10 cellular contexts compared by ENCODE assay signal in genomic region chr3:52408466-52408865, GRCh38. TPM values are rescaled to one million over a fixed set of nuclear protein-coding genes. Genes with fewer than 3 reads are reported as not detected.
A peak's percentile ranks its signal among the peaks of the same experiment; 100 is the strongest.
DNase-seq lines count a peak whose midpoint lies in the region; ATAC-seq and TF ChIP-seq lines count a peak whose summit lies in the region.
"Had no signal": no experiment of that assay in that cellular context is flagged by ENCODE, and none has a peak within 500 bp of the region (broad histone marks: within the 10 kb centered on the region; RNA-seq: fewer than 3 reads in every experiment).

No MANE protein-coding gene starts in this region.

- H3K9ac ChIP-seq in adipocyte (ENCODE audit: low read length) (peak overlapping the region; percentile 99), mesendoderm (ENCODE audit: low read length) (peak overlapping the region; percentile 5)

- H3K4me1 ChIP-seq in adipocyte (ENCODE audit: control insufficient read depth, insufficient read depth, low read length) (peaks cover 33% of the 10 kb centered on the region), mesendoderm (ENCODE audit: control insufficient read depth, low read depth, low read length) (no peaks in the 10 kb centered on the region), upper lobe of right lung (peaks cover 34% of the 10 kb centered on the region)

- no peak for TF ChIP-seq CTCF in upper lobe of right lung (IDR thresholded peaks at IDR 0.05)

- WGBS in mesendoderm (ENCODE audit: extremely low coverage, insufficient coverage, low lambda C conversion rate): no CpG with 5 or more reads among the region's 8 CpGs

- H3K9me3 ChIP-seq in adipocyte (ENCODE audit: control insufficient read depth, low read length) (no peaks in the 10 kb centered on the region), upper lobe of right lung (no peaks in the 10 kb centered on the region)

- intact Hi-C loops in upper lobe of right lung (cut with DNase I): no loop called here

- H3K27ac ChIP-seq in mesendoderm (ENCODE audit: low read depth, low read length): no peak overlapping the region
- peak overlapping the region; percentile 98 for H3K27ac ChIP-seq in upper lobe of right lung

- ATAC-seq in upper lobe of right lung: no peak
- ATAC-seq in GM19395 (IDR thresholded peaks at IDR 0.05; ENCODE audit: unreplicated experiment): no peak

- peaks cover 4% of the 10 kb centered on the region for H3K27me3 Mint-ChIP-seq in activated naive CD4-positive, alpha-beta T cell treated with anti-CD3 and anti-CD28 coated beads, Interleukin-2, amount 10 ng/mL, durations not matched to agents 7 days and 5 days

- H3K9me3 Mint-ChIP-seq in activated naive CD4-positive, alpha-beta T cell treated with anti-CD3 and anti-CD28 coated beads, Interleukin-2, amount 10 ng/mL, durations not matched to agents 7 days and 5 days: no peaks in the 10 kb centered on the region

- no peak overlapping the region for H3K4me2 ChIP-seq in mesendoderm (ENCODE audit: low read length)

- peaks cover 38% of the 10 kb centered on the region for H3K4me1 Mint-ChIP-seq in activated naive CD4-positive, alpha-beta T cell treated with anti-CD3 and anti-CD28 coated beads, Interleukin-2, amount 10 ng/mL, durations not matched to agents 7 days and 5 days

- H4K8ac ChIP-seq in mesendoderm (ENCODE audit: low read depth, low read length): no peak overlapping the region

- H3K18ac ChIP-seq in mesendoderm (ENCODE audit: low read length): no peak overlapping the region

- H3K79me1 ChIP-seq in mesendoderm (ENCODE audit: low read length): peaks cover 13% of the 10 kb centered on the region

- no peak overlapping the region for H2BK5ac ChIP-seq in mesendoderm (ENCODE audit: low read length)

- H3K36me3 Mint-ChIP-seq in activated naive CD4-positive, alpha-beta T cell treated with anti-CD3 and anti-CD28 coated beads, Interleukin-2, amount 10 ng/mL, durations not matched to agents 7 days and 5 days: peaks cover 39% of the 10 kb centered on the region

- H3K36me3 ChIP-seq in adipocyte (ENCODE audit: control insufficient read depth, insufficient read depth, low read length, severe bottlenecking) (peaks cover 48% of the 10 kb centered on the region), mesendoderm (ENCODE audit: control insufficient read depth, insufficient read depth, low read length) (peaks cover 16% of the 10 kb centered on the region), upper lobe of right lung (peaks cover 52% of the 10 kb centered on the region)

- no peak overlapping the region for H3K23ac ChIP-seq in mesendoderm (ENCODE audit: low read length)

- no peak overlapping the region for H2AK5ac ChIP-seq in mesendoderm (ENCODE audit: low read length)

- peaks cover 15% of the 10 kb centered on the region for H3K79me2 ChIP-seq in mesendoderm (ENCODE audit: control insufficient read depth, insufficient read depth, low read length)

- no peaks in the 10 kb centered on the region for H3K27me3 ChIP-seq in adipocyte (replicated peaks; ENCODE audit: control insufficient read depth, insufficient read depth, low read length)
- no peaks in the 10 kb centered on the region for H3K27me3 ChIP-seq in mesendoderm (ENCODE audit: insufficient read depth, low read length, poor library complexity)
- H3K27me3 ChIP-seq in upper lobe of right lung: no peaks in the 10 kb centered on the region

- CTCF ChIA-PET in activated naive CD4-positive, alpha-beta T cell treated with anti-CD3 and anti-CD28 coated beads, Interleukin-2, amount 10 ng/mL, durations not matched to agents 7 days and 5 days (lab: Charles Lee): no interaction called here

- H3K4me3 ChIP-seq in adipocyte (ENCODE audit: low read length): peak overlapping the region; percentile 98
- no peak overlapping the region for H3K4me3 ChIP-seq in mesendoderm (ENCODE audit: low read length)
- peak overlapping the region; percentile 98 for H3K4me3 ChIP-seq in upper lobe of right lung

- DNase-seq in activated naive CD4-positive, alpha-beta T cell treated with anti-CD3 and anti-CD28 coated beads, Interleukin-2, amount 10 ng/mL, durations not matched to agents 7 days and 5 days: no peak
- no peak for DNase-seq in activated naive CD4-positive, alpha-beta T cell treated with Interleukin-2 at 50 U/mL for 16 hours
- DNase-seq in adipocyte (ENCODE audit: low read depth) (no peak), mesendoderm (no peak), upper lobe of right lung (peak; percentile 15), mucosa of gallbladder (ENCODE audit: low spot score) (no peak), NCI-H1092 (lab: John Stamatoyannopoulos, UW) (no peak)
- DNase-seq: COR-L47 had no signal

- H3K4me3 Mint-ChIP-seq in activated naive CD4-positive, alpha-beta T cell treated with anti-CD3 and anti-CD28 coated beads, Interleukin-2, amount 10 ng/mL, durations not matched to agents 7 days and 5 days: peak overlapping the region; percentile 95

- no peak overlapping the region for H2BK15ac ChIP-seq in mesendoderm (replicated peaks; ENCODE audit: low read depth)

- no peak overlapping the region for H3K56ac ChIP-seq in mesendoderm (ENCODE audit: low read length)

- peak overlapping the region; percentile 98 for H3K27ac Mint-ChIP-seq in activated naive CD4-positive, alpha-beta T cell treated with anti-CD3 and anti-CD28 coated beads, Interleukin-2, amount 10 ng/mL, durations not matched to agents 7 days and 5 days

- no peak overlapping the region for H2BK120ac ChIP-seq in mesendoderm (ENCODE audit: low read depth, low read length)

- H4K5ac ChIP-seq in mesendoderm (ENCODE audit: low read length): no peak overlapping the region

- no peak overlapping the region for H3K4ac ChIP-seq in mesendoderm (ENCODE audit: low read depth, low read length)

RNA-seq across cellular contexts. Expression of gene BAP1, which starts 1.3 kb away (rescaled TPM):
- 39.0 TPM for polyA plus RNA-seq in mesendoderm (2013, experiment 1 of 2)
- polyA plus RNA-seq in mesendoderm (2013, experiment 2 of 2): 38.6 TPM
- total RNA-seq in upper lobe of right lung: 71.4 TPM
- 71.3 TPM for total RNA-seq in mucosa of gallbladder

RNA-seq across cellular contexts. Expression of gene PHF7, which starts 2.0 kb away (rescaled TPM):
- 4.9 TPM for polyA plus RNA-seq in mesendoderm (2013, experiment 1 of 2)
- polyA plus RNA-seq in mesendoderm (2013, experiment 2 of 2): 4.9 TPM
- total RNA-seq in upper lobe of right lung (6.8 TPM), mucosa of gallbladder (5.4 TPM)

RNA-seq across cellular contexts. Expression of gene SEMA3G, which starts 36.4 kb away (rescaled TPM):
- 0.56 TPM for polyA plus RNA-seq in mesendoderm (2013, experiment 1 of 2)
- polyA plus RNA-seq in mesendoderm (2013, experiment 2 of 2): 0.62 TPM
- total RNA-seq in upper lobe of right lung: 27.6 TPM
- 11.6 TPM for total RNA-seq in mucosa of gallbladder

RNA-seq across cellular contexts. Expression of gene TNNC1, which starts 45.4 kb away (rescaled TPM):
- 6.0 TPM for polyA plus RNA-seq in mesendoderm (2013, experiment 1 of 2)
- polyA plus RNA-seq in mesendoderm (2013, experiment 2 of 2): 6.5 TPM
- total RNA-seq in upper lobe of right lung (88.9 TPM), mucosa of gallbladder (0.81 TPM)
- total RNA-seq: lung microvascular endothelial cell had no signal

RNA-seq across cellular contexts. Expression of gene NISCH, which starts 46.9 kb away (rescaled TPM):
- 28.4 TPM for polyA plus RNA-seq in mesendoderm (2013, experiment 1 of 2)
- 29.0 TPM for polyA plus RNA-seq in mesendoderm (2013, experiment 2 of 2)
- total RNA-seq in upper lobe of right lung: 94.6 TPM
- 111 TPM for total RNA-seq in mucosa of gallbladder
